In the genomic region with DNA sequence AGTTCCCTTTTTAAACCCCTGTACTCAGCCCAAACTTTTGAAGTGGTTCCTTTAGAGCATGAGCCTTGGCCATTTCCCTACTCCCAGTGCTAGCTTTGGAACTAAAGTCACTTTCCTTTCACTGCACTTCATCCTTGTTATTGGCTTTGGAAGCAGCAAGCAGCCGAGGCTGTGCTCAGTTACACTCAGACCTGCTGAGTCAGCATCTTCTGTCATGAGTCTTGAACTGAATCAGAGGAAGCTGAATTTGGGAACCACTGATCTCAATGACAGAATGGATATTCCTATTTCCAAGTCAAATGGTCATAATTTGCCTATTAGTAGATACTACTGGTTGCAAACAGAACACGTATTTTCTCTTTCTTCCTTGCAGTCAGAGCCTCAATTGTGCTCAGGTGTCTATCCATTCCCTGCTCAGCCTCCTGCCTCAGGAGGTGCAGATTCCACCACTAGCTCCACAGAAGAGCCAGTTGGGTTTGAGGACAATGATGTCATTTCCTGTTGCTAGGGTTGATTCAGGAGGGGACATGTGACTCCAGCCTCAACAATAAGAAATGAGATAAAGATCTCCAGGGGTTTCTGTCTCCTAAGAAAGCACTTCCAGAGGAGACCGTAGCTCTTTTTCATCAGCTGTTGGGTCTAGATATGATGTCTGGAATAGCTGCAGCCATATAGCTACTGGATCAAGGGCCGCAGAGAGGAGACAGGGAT, we compare ENCODE assay signal across 1 cellular context.
TF ChIP-seq lines count a peak whose summit lies in the region.

No MANE protein-coding gene starts in this region.

TF ChIP-seq in K562, 482 proteins besides CTCF, POLR2A, EP300 and RAD21 (continued from another document and continues in another):
- no peak for TF ChIP-seq ATF2 (CRISPR knock-in tag; IDR thresholded peaks at IDR 0.05)
- no peak for TF ChIP-seq ZC3H4 (CRISPR knock-in tag; IDR thresholded peaks at IDR 0.05; ENCODE audit: borderline replicate concordance)
- no peak for TF ChIP-seq SMAD2 (IDR thresholded peaks at IDR 0.05; ENCODE audit: low read depth, low read length)
- no peak for TF ChIP-seq MED1 (CRISPR knock-in tag; IDR thresholded peaks at IDR 0.05; ENCODE audit: borderline replicate concordance)
- no peak for TF ChIP-seq ARID2 (IDR thresholded peaks at IDR 0.05)
- no peak for TF ChIP-seq MBD1 (CRISPR knock-in tag; IDR thresholded peaks at IDR 0.05)
- no peak for TF ChIP-seq ZBTB9 (CRISPR knock-in tag; IDR thresholded peaks at IDR 0.05)
- no peak for TF ChIP-seq KHSRP (IDR thresholded peaks at IDR 0.05)
- no peak for TF ChIP-seq ZNF165 (CRISPR knock-in tag; IDR thresholded peaks at IDR 0.05; ENCODE audit: borderline replicate concordance)
- no peak for TF ChIP-seq RUNX1 (IDR thresholded peaks at IDR 0.05; ENCODE audit: low read depth)
- no peak for TF ChIP-seq TGIF2 (CRISPR knock-in tag; IDR thresholded peaks at IDR 0.05)
- no peak for TF ChIP-seq ZNF431 (CRISPR knock-in tag; IDR thresholded peaks at IDR 0.05)
- no peak for TF ChIP-seq ZNF197 (CRISPR knock-in tag; IDR thresholded peaks at IDR 0.05; ENCODE audit: low read depth)
- no peak for TF ChIP-seq JUNB (CRISPR knock-in tag; conservative IDR thresholded peaks at IDR 0.05)
- TF ChIP-seq ESRRA (IDR thresholded peaks at IDR 0.05; ENCODE audit: borderline replicate concordance, low read depth): no peak
- peak; percentile 75; the same call in 1 of the 2 replicates for TF ChIP-seq ATF7 (IDR thresholded peaks at IDR 0.05)
- TF ChIP-seq, protein P1, sequence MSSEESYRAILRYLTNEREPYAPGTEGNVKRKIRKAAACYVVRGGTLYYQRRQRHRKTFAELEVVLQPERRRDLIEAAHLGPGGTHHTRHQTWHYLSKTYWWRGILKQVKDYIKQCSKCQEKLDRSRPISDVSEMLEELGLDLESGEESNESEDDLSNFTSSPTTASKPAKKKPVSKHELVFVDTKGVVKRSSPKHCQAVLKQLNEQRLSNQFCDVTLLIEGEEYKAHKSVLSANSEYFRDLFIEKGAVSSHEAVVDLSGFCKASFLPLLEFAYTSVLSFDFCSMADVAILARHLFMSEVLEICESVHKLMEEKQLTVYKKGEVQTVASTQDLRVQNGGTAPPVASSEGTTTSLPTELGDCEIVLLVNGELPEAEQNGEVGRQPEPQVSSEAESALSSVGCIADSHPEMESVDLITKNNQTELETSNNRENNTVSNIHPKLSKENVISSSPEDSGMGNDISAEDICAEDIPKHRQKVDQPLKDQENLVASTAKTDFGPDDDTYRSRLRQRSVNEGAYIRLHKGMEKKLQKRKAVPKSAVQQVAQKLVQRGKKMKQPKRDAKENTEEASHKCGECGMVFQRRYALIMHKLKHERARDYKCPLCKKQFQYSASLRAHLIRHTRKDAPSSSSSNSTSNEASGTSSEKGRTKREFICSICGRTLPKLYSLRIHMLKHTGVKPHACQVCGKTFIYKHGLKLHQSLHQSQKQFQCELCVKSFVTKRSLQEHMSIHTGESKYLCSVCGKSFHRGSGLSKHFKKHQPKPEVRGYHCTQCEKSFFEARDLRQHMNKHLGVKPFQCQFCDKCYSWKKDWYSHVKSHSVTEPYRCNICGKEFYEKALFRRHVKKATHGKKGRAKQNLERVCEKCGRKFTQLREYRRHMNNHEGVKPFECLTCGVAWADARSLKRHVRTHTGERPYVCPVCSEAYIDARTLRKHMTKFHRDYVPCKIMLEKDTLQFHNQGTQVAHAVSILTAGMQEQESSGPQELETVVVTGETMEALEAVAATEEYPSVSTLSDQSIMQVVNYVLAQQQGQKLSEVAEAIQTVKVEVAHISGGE (CRISPR knock-in tag; IDR thresholded peaks at IDR 0.05): no peak
- no peak for TF ChIP-seq RBM22 (IDR thresholded peaks at IDR 0.05; ENCODE audit: low read depth, low read length, poor library complexity, severe bottlenecking)
- no peak for TF ChIP-seq ZBTB33 (CRISPR knock-in tag; IDR thresholded peaks at IDR 0.05)
- no peak for TF ChIP-seq IFI16 (CRISPR knock-in tag; IDR thresholded peaks at IDR 0.05)
- TF ChIP-seq SREBF2 (CRISPR knock-in tag; IDR thresholded peaks at IDR 0.05): no peak
- no peak for TF ChIP-seq DIDO1 (tag; IDR thresholded peaks at IDR 0.05; ENCODE audit: low read depth)
- TF ChIP-seq RBBP5 (IDR thresholded peaks at IDR 0.05; ENCODE audit: borderline replicate concordance, insufficient read depth, low read length, poor library complexity, severe bottlenecking): no peak
- TF ChIP-seq NCOR1 (IDR thresholded peaks at IDR 0.05): no peak
- no peak for TF ChIP-seq KDM1A (IDR thresholded peaks at IDR 0.05)
- TF ChIP-seq TCF7L2 (IDR thresholded peaks at IDR 0.05; ENCODE audit: low read depth, low read length): no peak
- no peak for TF ChIP-seq CREBBP (IDR thresholded peaks at IDR 0.05; ENCODE audit: low read depth, low read length)
- no peak for TF ChIP-seq PBX2 (CRISPR knock-in tag; IDR thresholded peaks at IDR 0.05; ENCODE audit: low read depth)
- TF ChIP-seq PBX2 (tag; conservative IDR thresholded peaks at IDR 0.05; ENCODE audit: low read depth): no peak
- TF ChIP-seq ID3 (CRISPR knock-in tag; IDR thresholded peaks at IDR 0.05): no peak
- no peak for TF ChIP-seq ID3 (tag; IDR thresholded peaks at IDR 0.05)
- TF ChIP-seq SRSF7 (optimal IDR thresholded peaks at IDR 0.05; ENCODE audit: low read depth, low read length): no peak
- TF ChIP-seq, protein P2, sequence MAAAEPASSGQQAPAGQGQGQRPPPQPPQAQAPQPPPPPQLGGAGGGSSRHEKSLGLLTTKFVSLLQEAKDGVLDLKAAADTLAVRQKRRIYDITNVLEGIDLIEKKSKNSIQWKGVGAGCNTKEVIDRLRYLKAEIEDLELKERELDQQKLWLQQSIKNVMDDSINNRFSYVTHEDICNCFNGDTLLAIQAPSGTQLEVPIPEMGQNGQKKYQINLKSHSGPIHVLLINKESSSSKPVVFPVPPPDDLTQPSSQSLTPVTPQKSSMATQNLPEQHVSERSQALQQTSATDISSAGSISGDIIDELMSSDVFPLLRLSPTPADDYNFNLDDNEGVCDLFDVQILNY (CRISPR knock-in tag; IDR thresholded peaks at IDR 0.05): no peak
- TF ChIP-seq ATF3 (IDR thresholded peaks at IDR 0.05): peak; percentile 33; the same call in 1 of the 2 replicates
- TF ChIP-seq ATF3 (CRISPR knock-in tag; conservative IDR thresholded peaks at IDR 0.05): no peak
- TF ChIP-seq MAFK (IDR thresholded peaks at IDR 0.05; ENCODE audit: low read length): peak; percentile 100
- TF ChIP-seq, protein P3, sequence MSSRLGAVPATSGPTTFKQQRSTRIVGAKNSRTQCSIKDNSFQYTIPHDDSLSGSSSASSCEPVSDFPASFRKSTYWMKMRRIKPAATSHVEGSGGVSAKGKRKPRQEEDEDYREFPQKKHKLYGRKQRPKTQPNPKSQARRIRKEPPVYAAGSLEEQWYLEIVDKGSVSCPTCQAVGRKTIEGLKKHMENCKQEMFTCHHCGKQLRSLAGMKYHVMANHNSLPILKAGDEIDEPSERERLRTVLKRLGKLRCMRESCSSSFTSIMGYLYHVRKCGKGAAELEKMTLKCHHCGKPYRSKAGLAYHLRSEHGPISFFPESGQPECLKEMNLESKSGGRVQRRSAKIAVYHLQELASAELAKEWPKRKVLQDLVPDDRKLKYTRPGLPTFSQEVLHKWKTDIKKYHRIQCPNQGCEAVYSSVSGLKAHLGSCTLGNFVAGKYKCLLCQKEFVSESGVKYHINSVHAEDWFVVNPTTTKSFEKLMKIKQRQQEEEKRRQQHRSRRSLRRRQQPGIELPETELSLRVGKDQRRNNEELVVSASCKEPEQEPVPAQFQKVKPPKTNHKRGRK (tag; IDR thresholded peaks at IDR 0.05): no peak
- TF ChIP-seq MAFG (tag; conservative IDR thresholded peaks at IDR 0.05): peak; percentile 98
- no peak for TF ChIP-seq GATAD2A (IDR thresholded peaks at IDR 0.05)
- TF ChIP-seq ZNF316 (IDR thresholded peaks at IDR 0.05): peak; percentile 98
- TF ChIP-seq ARID1B (IDR thresholded peaks at IDR 0.05): no peak
- TF ChIP-seq NFXL1 (CRISPR knock-in tag; IDR thresholded peaks at IDR 0.05): no peak
- TF ChIP-seq SIRT6 (IDR thresholded peaks at IDR 0.05; ENCODE audit: low read depth, low read length): no peak
- no peak for TF ChIP-seq POLR2G (IDR thresholded peaks at IDR 0.05; ENCODE audit: low read depth, low read length)
